Comparison of ENCODE assay signal across 8 cellular contexts in genomic region chr15:40893733-40894688, GRCh38. TPM values are rescaled to one million over a fixed set of nuclear protein-coding genes. Genes with fewer than 3 reads are reported as not detected.
DNase-seq lines count a peak whose midpoint lies in the region; ATAC-seq, FAIRE-seq and TF ChIP-seq lines count a peak whose summit lies in the region.

Gene VPS18, plus strand, starts transcription at chr15:40894450. Its CDS starts 319 bp downstream, at chr15:40894769.

- no peaks in the 10 kb centered on the region for H3K9me3 ChIP-seq in kidney (ENCODE audit: control insufficient read depth in 1 of 2, low read length in 2 of 2)

- FAIRE-seq in kidney (lab: Jason Lieb, UNC), result peak; percentile 39

- DNase-seq in Ammon's horn (ENCODE audit: low spot score), result peak; percentile 99
- peak; percentile 83 for DNase-seq in NCI-H446 treated with DMSO at 0.1 percent for 48 hours (lab: John Stamatoyannopoulos, UW)
- DNase-seq in cerebellar cortex (ENCODE audit: low spot score), result peak; percentile 98
- peak; percentile 99 for DNase-seq in kidney
- DNase-seq in stimulated activated CD4-positive, alpha-beta T cell treated with anti-CD3 and anti-CD28 coated beads, Interleukin-15, amount 100 ng/mL, for 24 hours, result peak; percentile 99

- ATAC-seq in GM19043 (IDR thresholded peaks at IDR 0.05; ENCODE audit: low read depth, unreplicated experiment) (peak; percentile 90), HG03378 (IDR thresholded peaks at IDR 0.05; ENCODE audit: unreplicated experiment) (peak; percentile 76)
- ATAC-seq in activated CD4-positive, CD25-positive, alpha-beta regulatory T cell treated with anti-CD3 and anti-CD28 coated beads, Interleukin-2, amount 50 U/mL, for 24 hours, result peak; percentile 98 to 99

- H3K4me3 ChIP-seq in kidney (ENCODE audit: low read length in 2 of 2), result peak within 1 kb of the TSS; percentile 78 to 93

- peak within 1 kb of the TSS; percentile 85 to 91 for H3K9ac ChIP-seq in kidney (ENCODE audit: low read length in 2 of 2)

- peaks cover 8% of the 10 kb centered on the region in 2 donors for H3K36me3 ChIP-seq in kidney (ENCODE audit: control insufficient read depth in 1 of 2, insufficient read depth in 2 of 2, low read length in 2 of 2)

- peak within 1 kb of the TSS; percentile 82 to 89 for H3K27ac ChIP-seq in kidney (ENCODE audit: low read depth in 2 of 2, low read length in 2 of 2)

- H3K4me1 ChIP-seq in kidney (ENCODE audit: control insufficient read depth in 1 of 2, insufficient read depth in 1 of 2, low read depth in 1 of 2, low read length in 2 of 2), result peaks cover 11 to 18% of the 10 kb centered on the region in 2 donors

- intact Hi-C loops in kidney (cut with DNase I), result no loop called here

- peak; percentile 94 for TF ChIP-seq CTCF in kidney (IDR thresholded peaks at IDR 0.05; ENCODE audit: borderline replicate concordance, extremely low read depth, insufficient read depth)

RNA-seq across cellular contexts. Expression of gene VPS18, which starts in this region (rescaled TPM):
- 28.1 TPM for total RNA-seq in kidney
- polyA plus RNA-seq in kidney (ENCODE audit: insufficient read depth, low read depth, low replicate concordance), result 21.9 TPM

Comparison
In these comparisons a context has a peak if more than half of its experiments do, and no peak if none do; other contexts are left out.
1. Peak in every context shown above with its lines: DNase-seq, ATAC-seq, H3K4me3 ChIP-seq and H3K27ac ChIP-seq.